ENCODE assay signal across 21 cellular contexts in the genomic region with DNA sequence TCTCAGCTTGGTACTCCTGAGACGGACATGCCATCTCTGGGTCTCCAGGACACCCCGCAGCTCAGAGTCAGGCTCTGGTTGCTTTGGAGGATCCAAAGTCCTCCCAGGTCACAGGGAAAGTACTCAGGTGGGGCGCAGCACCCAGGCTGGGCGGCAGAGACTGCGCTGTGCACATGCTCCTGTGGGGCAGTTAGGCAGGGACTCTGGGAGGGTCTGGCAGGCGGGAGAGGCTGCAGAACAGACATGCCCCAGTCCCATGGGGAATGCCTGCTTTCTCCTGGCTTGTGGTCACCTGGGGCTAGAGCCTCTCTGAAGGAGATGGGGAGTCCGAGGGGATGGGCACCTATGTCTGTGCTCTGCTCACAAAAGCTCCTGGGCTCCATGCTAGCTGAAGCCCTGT.
"Had no signal": no experiment of that assay in that cellular context is flagged by ENCODE, and none has a peak within 500 bp of the region (broad histone marks: within the 10 kb centered on the region; RNA-seq: fewer than 3 reads in every experiment).

No MANE protein-coding gene starts in this region.

- H3K36me3 ChIP-seq: colonic mucosa, ovary, prostate gland had no signal

- ATAC-seq: left lung had no signal

- H3K9me3 ChIP-seq: colonic mucosa, heart right ventricle, left lung, ovary, prostate gland, right atrium auricular region, testis had no signal

- DNase-seq: activated CD4-positive, alpha-beta memory T cell treated with anti-CD3 and anti-CD28 coated beads for 36 hours; activated CD4-positive, alpha-beta T cell treated with anti-CD3 and anti-CD28 coated beads for 4 hours; activated CD4-positive, CD25-positive, alpha-beta regulatory T cell; activated effector memory CD4-positive, alpha-beta T cell treated with Interleukin-2 at 50 U/mL for 16 hours; activated naive CD4-positive, alpha-beta T cell treated with anti-CD3 and anti-CD28 coated beads, Interleukin-2, amount 10 ng/mL, durations not matched to agents 7 days and 5 days; activated T-cell treated with anti-CD3 and anti-CD28 coated beads, Interleukin-2, amount 50 U/mL, for 72 hours; anterior cingulate cortex; colonic mucosa; endodermal cell; heart right ventricle; mammary epithelial cell; natural killer cell; ovary; stimulated activated CD4-positive, alpha-beta T cell treated with anti-CD3 and anti-CD28 coated beads, Interleukin-1b, Interleukin-23, amount 100 ng/mL, for 48 hours; T1000; testis had no signal

- H3K27me3 ChIP-seq: colonic mucosa, heart right ventricle, left lung, ovary, right atrium auricular region, testis had no signal

- H3K4me3 ChIP-seq: colonic mucosa, heart right ventricle, left lung, ovary, prostate gland, right atrium auricular region, skin epidermis, testis had no signal

- H3K27ac ChIP-seq: colonic mucosa, epithelial cell of prostate, left lung, ovary, right atrium auricular region, skin epidermis, testis had no signal

- H3K4me1 ChIP-seq: colonic mucosa, prostate gland, right atrium auricular region, testis had no signal
